ENCODE assay signal across 18 cellular contexts in genomic region chr13:113959198-113959597, GRCh38. TPM values are rescaled to one million over a fixed set of nuclear protein-coding genes. Genes with fewer than 3 reads are reported as not detected.
DNase-seq lines count a peak whose midpoint lies in the region; ATAC-seq and TF ChIP-seq lines count a peak whose summit lies in the region.
"Had no signal": no experiment of that assay in that cellular context is flagged by ENCODE, and none has a peak within 500 bp of the region (broad histone marks: within the 10 kb centered on the region; RNA-seq: fewer than 3 reads in every experiment).

No MANE protein-coding gene starts in this region.

- H3K27ac ChIP-seq in right atrium auricular region, result no peak overlapping the region
- peak overlapping the region in 2 of 3 donors; percentile 11 to 77 for H3K27ac ChIP-seq in thyroid gland
- H3K27ac ChIP-seq: SJCRH30 had no signal

- POLR2A ChIA-PET in Caco-2 (lab: Charles Lee), result no interaction called here

- BruUV-seq in Caco-2 (replicated peaks; lab: Mats Ljungman, UMichigan), result no TSS peak

- H3K36me3 Mint-ChIP-seq in Caco-2 (ENCODE audit: insufficient read depth, unreplicated experiment), result peaks cover 26% of the 10 kb centered on the region

- 55 to 88% methylated on average over 1 of the region's 1 CpG for WGBS in thyroid gland, 2 donors

- TF ChIP-seq CTCF in right atrium auricular region (IDR thresholded peaks at IDR 0.05), result no peak
- TF ChIP-seq CTCF in epithelial cell of esophagus (IDR thresholded peaks at IDR 0.05; ENCODE audit: insufficient read depth, low read depth, low read length, missing control alignments), result no peak
- TF ChIP-seq CTCF in thyroid gland (IDR thresholded peaks at IDR 0.05), result no peak
- no peak for TF ChIP-seq CTCF in Caco-2 (IDR thresholded peaks at IDR 0.05; ENCODE audit: insufficient read depth in 1 of 2, low read depth in 1 of 2, low read length in 1 of 2, severe bottlenecking in 1 of 2, unreplicated experiment in 1 of 2)

- no peak overlapping the region for H3K4me3 Mint-ChIP-seq in Caco-2 (ENCODE audit: unreplicated experiment)
- H3K4me3 Mint-ChIP-seq: activated CD4-positive, alpha-beta T cell treated with anti-CD3 and anti-CD28 coated beads, Interleukin-2, amount 10 ng/mL, durations not matched to agents 24 days and 14 days; GM23338 had no signal

- no peaks in the 10 kb centered on the region for H3K36me3 ChIP-seq in right atrium auricular region
- no peaks in the 10 kb centered on the region for H3K36me3 ChIP-seq in thyroid gland
- no peaks in the 10 kb centered on the region for H3K36me3 ChIP-seq in Caco-2 (ENCODE audit: control insufficient read depth, insufficient read depth, low read length)
- H3K36me3 ChIP-seq: SJCRH30 had no signal

- H3K4me1 Mint-ChIP-seq in Caco-2 (ENCODE audit: low read depth, unreplicated experiment), result no peaks in the 10 kb centered on the region
- H3K4me1 Mint-ChIP-seq: activated CD4-positive, alpha-beta T cell treated with anti-CD3 and anti-CD28 coated beads, Interleukin-2, amount 10 ng/mL, durations not matched to agents 24 days and 14 days; GM23338 had no signal

- no peaks in the 10 kb centered on the region for H3K4me1 ChIP-seq in right atrium auricular region
- H3K4me1 ChIP-seq in thyroid gland, result peaks cover 5 to 9% of the 10 kb centered on the region in 2 donors
- no peaks in the 10 kb centered on the region for H3K4me1 ChIP-seq in Caco-2
- H3K4me1 ChIP-seq: SJCRH30 had no signal

- TF ChIP-seq POLR2A in thyroid gland (IDR thresholded peaks at IDR 0.05), result no peak

- CTCF ChIA-PET in Caco-2 (lab: Charles Lee), result no interaction called here

- no peak for ATAC-seq in Right ventricle myocardium inferior
- ATAC-seq: GM23338 had no signal

- H3K27ac Mint-ChIP-seq in Caco-2 (ENCODE audit: unreplicated experiment), result no peak overlapping the region
- H3K27ac Mint-ChIP-seq: activated CD4-positive, alpha-beta T cell treated with anti-CD3 and anti-CD28 coated beads, Interleukin-2, amount 10 ng/mL, durations not matched to agents 24 days and 14 days; GM23338 had no signal

- intact Hi-C loops in Right ventricle myocardium inferior (cut with DNase I), result no loop called here
- intact Hi-C loops in thyroid gland (cut with DNase I), result no loop called here
- intact Hi-C loops in Caco-2 (cut with micrococcal nuclease; ENCODE audit: unreplicated experiment), result no loop called here

- peaks cover 0 to 5% of the 10 kb centered on the region in 2 donors for H3K9me3 ChIP-seq in right atrium auricular region
- H3K9me3 ChIP-seq in thyroid gland, result no peaks in the 10 kb centered on the region
- peaks cover 15% of the 10 kb centered on the region; the same call in 1 of the 2 replicates for H3K9me3 ChIP-seq in Caco-2

- H3K27me3 ChIP-seq in right atrium auricular region (no peaks in the 10 kb centered on the region), thyroid gland (no peaks in the 10 kb centered on the region), Caco-2 (replicated peaks; ENCODE audit: control insufficient read depth, insufficient read depth, low read length) (no peaks in the 10 kb centered on the region)
- H3K27me3 ChIP-seq: SJCRH30 had no signal

- H3K27me3 Mint-ChIP-seq in Caco-2 (ENCODE audit: insufficient read depth, unreplicated experiment), result peaks cover 3% of the 10 kb centered on the region
- H3K27me3 Mint-ChIP-seq: activated CD4-positive, alpha-beta T cell treated with anti-CD3 and anti-CD28 coated beads, Interleukin-2, amount 10 ng/mL, durations not matched to agents 24 days and 14 days had no signal

- no peak overlapping the region for H3K4me3 ChIP-seq in right atrium auricular region
- H3K4me3 ChIP-seq in epithelial cell of esophagus (ENCODE audit: low read length), result no peak overlapping the region
- H3K4me3 ChIP-seq in thyroid gland (replicated peaks in 1 of 3), result no peak overlapping the region
- H3K4me3 ChIP-seq in Caco-2 (ENCODE audit: low read depth, low read length), result no peak overlapping the region
- H3K4me3 ChIP-seq: GM23338, lung, SJCRH30 had no signal

- H3K9me3 Mint-ChIP-seq in Caco-2 (ENCODE audit: unreplicated experiment), result peaks cover 71% of the 10 kb centered on the region

- DNase-seq in Right ventricle myocardium inferior (ENCODE audit: missing footprints) (peak; percentile 9), right atrium auricular region (ENCODE audit: low spot score) (no peak), RPMI7951 (ENCODE audit: low read depth) (peak; percentile 27), epithelial cell of esophagus (ENCODE audit: low read depth) (peak; percentile 62), thyroid gland (peak; percentile 40 to 59), Caco-2 (no peak), NCI-H128 (lab: John Stamatoyannopoulos, UW; ENCODE audit: unreplicated experiment) (no peak)
- no peak for DNase-seq in stimulated activated CD4-positive, alpha-beta T cell treated with anti-CD3 and anti-CD28 coated beads, Interleukin-2, amount 100 ng/mL, for 48 hours
- DNase-seq: activated CD4-positive, alpha-beta T cell treated with anti-CD3 and anti-CD28 coated beads, Interleukin-2, amount 10 ng/mL, durations not matched to agents 24 days and 14 days; activated T-cell treated with anti-CD3 and anti-CD28 coated beads, Interleukin-2, amount 50 U/mL, for 48 hours; amniotic stem cell; GF-D8; KG1; NCI-H446 treated with DMSO at 0.1 percent for 48 hours; retina; SJCRH30 had no signal

RNA-seq across cellular contexts. Expression of gene C13orf46, which starts 14.7 kb away (rescaled TPM):
- total RNA-seq in Right ventricle myocardium inferior (0.32 TPM), right atrium auricular region (1 to 10 TPM in 1 of 2 donors, under 1 TPM in 1; 0.59 to 2.7 TPM), thyroid gland (1 to 10 TPM in 3 of 4 donors, under 1 TPM in 1; 0.67 to 9.4 (median 4.3) TPM), Caco-2 (2022) (not detected in 2 replicates)
- total RNA-seq in RPMI7951 (2014; rRNA removed; shearing (Covaris generic)), result 0.10 TPM in 1 of 2 replicates, not detected in the other

Comparison
In these comparisons a context has a peak if more than half of its experiments do, and no peak if none do; other contexts are left out.
1. DNase-seq: peak in Right ventricle myocardium inferior (single experiment), RPMI7951 (single experiment), epithelial cell of esophagus (single experiment) and thyroid gland (2 of 2); none in right atrium auricular region (single experiment), stimulated activated CD4-positive, alpha-beta T cell treated with anti-CD3 and anti-CD28 coated beads, Interleukin-2, amount 100 ng/mL, for 48 hours (0 of 2), Caco-2 (0 of 2) and NCI-H128 (single experiment).
2. H3K27ac ChIP-seq: peak in thyroid gland (2 of 3); none in right atrium auricular region (0 of 2).